In the genomic region with DNA sequence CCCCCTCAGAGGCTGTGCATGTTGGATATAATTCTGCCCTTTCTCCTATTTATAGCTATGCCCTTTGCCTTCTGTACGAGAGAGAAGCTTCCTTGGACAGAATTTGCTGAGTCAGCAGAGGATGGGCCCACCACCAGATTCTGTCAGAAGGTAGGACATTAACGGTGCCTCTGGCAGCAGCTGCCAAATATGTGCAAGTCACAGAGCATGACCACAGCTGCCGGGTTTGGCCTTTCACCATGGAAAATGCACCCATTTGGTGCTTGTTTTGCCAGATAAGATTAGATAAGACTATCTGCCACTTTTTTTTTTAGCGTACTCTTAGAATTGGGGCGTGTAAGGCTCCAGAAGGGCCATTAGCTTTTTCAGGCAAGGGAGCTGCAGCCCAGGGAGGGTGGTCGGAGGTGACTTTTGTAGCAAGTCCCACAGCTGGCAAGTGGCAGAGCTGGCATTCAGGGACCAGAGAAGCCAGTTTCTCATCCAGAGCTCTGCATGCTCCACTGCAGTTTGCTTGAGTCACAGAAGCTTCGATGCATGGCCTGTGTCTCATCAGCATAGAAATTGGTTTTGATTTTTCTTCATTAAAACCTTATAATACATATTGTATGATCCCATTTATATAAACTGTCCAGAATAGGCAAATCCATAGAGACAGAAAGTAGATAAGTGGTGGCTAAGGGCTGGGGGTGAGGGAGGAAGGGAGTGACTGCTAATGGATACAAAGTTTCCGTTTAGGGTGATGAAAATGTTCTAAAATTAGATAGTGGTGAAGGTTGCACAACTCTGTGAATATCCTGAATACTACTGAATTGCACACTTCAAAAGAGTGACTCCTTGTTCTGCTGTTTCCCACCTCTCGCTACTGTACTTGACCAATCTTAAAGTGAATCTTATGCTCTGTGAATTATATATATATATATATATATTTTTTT, we compare ENCODE assay signal across 9 cellular contexts. TPM values are rescaled to one million over a fixed set of nuclear protein-coding genes. Genes with fewer than 3 reads are reported as not detected.
DNase-seq lines count a peak whose midpoint lies in the region; ATAC-seq and TF ChIP-seq lines count a peak whose summit lies in the region.
"Had no signal": no experiment of that assay in that cellular context is flagged by ENCODE, and none has a peak within 500 bp of the region (broad histone marks: within the 10 kb centered on the region; RNA-seq: fewer than 3 reads in every experiment).

No MANE protein-coding gene starts in this region.

- peaks cover 7% of the 10 kb centered on the region for H3K27me3 Mint-ChIP-seq in activated CD4-positive, alpha-beta memory T cell treated with anti-CD3 and anti-CD28 coated beads, Interleukin-2, amount 10 ng/mL, durations not matched to agents 7 days and 5 days
- H3K27me3 Mint-ChIP-seq in activated CD4-positive, alpha-beta memory T cell treated with anti-CD3 and anti-CD28 coated beads for 36 hours = no peaks in the 10 kb centered on the region
- peaks cover 6% of the 10 kb centered on the region for H3K27me3 Mint-ChIP-seq in T-helper 1 cell treated with Interleukin-12 subunit alpha and Interleukin-12 subunit beta and Interleukin-4 antibody, amounts not matched to agents 30 μg/mL and 1 μg/mL, for 36 hours (ENCODE audit: low read depth)
- H3K27me3 Mint-ChIP-seq in endodermal cell (ENCODE audit: insufficient read depth) = peaks cover 10% of the 10 kb centered on the region
- peaks cover 5% of the 10 kb centered on the region for H3K27me3 Mint-ChIP-seq in neural progenitor cell (ENCODE audit: insufficient read depth, low read depth)

- peaks cover 23% of the 10 kb centered on the region for H3K4me1 Mint-ChIP-seq in activated CD4-positive, alpha-beta memory T cell treated with anti-CD3 and anti-CD28 coated beads, Interleukin-2, amount 10 ng/mL, durations not matched to agents 7 days and 5 days
- peaks cover 7% of the 10 kb centered on the region for H3K4me1 Mint-ChIP-seq in activated CD4-positive, alpha-beta memory T cell treated with anti-CD3 and anti-CD28 coated beads for 36 hours (ENCODE audit: low read depth)
- H3K4me1 Mint-ChIP-seq in T-helper 1 cell treated with Interleukin-12 subunit alpha and Interleukin-12 subunit beta and Interleukin-4 antibody, amounts not matched to agents 30 μg/mL and 1 μg/mL, for 36 hours (ENCODE audit: low read depth) = peaks cover 29% of the 10 kb centered on the region
- H3K4me1 Mint-ChIP-seq in endodermal cell = peaks cover 65% of the 10 kb centered on the region
- H3K4me1 Mint-ChIP-seq in neural progenitor cell = peaks cover 12% of the 10 kb centered on the region

- TF ChIP-seq POLR2A in testis (IDR thresholded peaks at IDR 0.05) = no peak

- 19% methylated on average over 9 of the region's 9 CpGs for whole genome bisulfite sequencing in right cardiac atrium
- 40 to 42% methylated on average over 8 to 9 of the region's 9 CpGs for WGBS in testis, 2 donors
- 88 to 94% methylated on average over 7 to 8 of the region's 9 CpGs for WGBS in endodermal cell (ENCODE audit: insufficient coverage in 1 of 2, insufficient read length in 1 of 2), 2 experiments

- POLR2A ChIA-PET in activated CD4-positive, alpha-beta memory T cell treated with anti-CD3 and anti-CD28 coated beads, Interleukin-2, amount 10 ng/mL, durations not matched to agents 7 days and 5 days (lab: Charles Lee) = interaction anchor here (0.6 kb wide), 1 partner anchor 29 kb away, joined by 5 read pairs; no protein-coding TSS in a partner anchor
- POLR2A ChIA-PET in activated CD4-positive, alpha-beta memory T cell treated with anti-CD3 and anti-CD28 coated beads for 36 hours (lab: Charles Lee) = no interaction called here

- intact Hi-C loops in activated CD4-positive, alpha-beta memory T cell treated with anti-CD3 and anti-CD28 coated beads for 36 hours (cut with micrococcal nuclease) = no loop called here
- intact Hi-C loops in right cardiac atrium (cut with DNase I) (loop anchor here in 1 of 4 donors (10.0 kb wide), 1 partner anchor 86 kb away; a partner anchor contains a TSS), testis (cut with DNase I; ENCODE audit: low total_unique reads) (no loop called here)

- DNase-seq in activated CD4-positive, alpha-beta memory T cell treated with anti-CD3 and anti-CD28 coated beads, Interleukin-2, amount 10 ng/mL, durations not matched to agents 7 days and 5 days = no peak
- no peak for DNase-seq in activated CD4-positive, alpha-beta memory T cell treated with anti-CD3 and anti-CD28 coated beads for 36 hours
- peak in 1 of 3 donors; percentile 64 for DNase-seq in right cardiac atrium
- DNase-seq in testis = peak; percentile 54
- DNase-seq in endodermal cell = no peak
- no peak for DNase-seq in neural progenitor cell (ENCODE audit: low spot score)
- DNase-seq in LoVo (ENCODE audit: low spot score) = no peak
- DNase-seq: DND-41 had no signal

- H3K4me1 ChIP-seq in right cardiac atrium (ENCODE audit: control insufficient read depth, insufficient read depth, low read length) (peaks cover 9% of the 10 kb centered on the region), testis (peaks cover 14% of the 10 kb centered on the region), endodermal cell (ENCODE audit: control insufficient read depth, insufficient read depth, low read length) (peaks cover 36% of the 10 kb centered on the region), neural progenitor cell (peaks cover 7% of the 10 kb centered on the region)

- TF ChIP-seq CTCF in testis (IDR thresholded peaks at IDR 0.05) (no peak), endodermal cell (conservative IDR thresholded peaks at IDR 0.05) (no peak), neural progenitor cell (IDR thresholded peaks at IDR 0.05) (no peak)

- no peak overlapping the region for H3K4me2 ChIP-seq in neural progenitor cell

- peaks cover 12% of the 10 kb centered on the region for H3F3A ChIP-seq in neural progenitor cell (ENCODE audit: low read depth)

- peak overlapping the region; percentile 93 for H3K27ac ChIP-seq in right cardiac atrium (ENCODE audit: low read length)
- H3K27ac ChIP-seq in testis = no peak overlapping the region
- no peak overlapping the region for H3K27ac ChIP-seq in endodermal cell (ENCODE audit: low read depth, low read length)
- no peak overlapping the region for H3K27ac ChIP-seq in neural progenitor cell

- no peak overlapping the region for H3K4me3 ChIP-seq in right cardiac atrium (ENCODE audit: low read length)
- H3K4me3 ChIP-seq in testis = no peak overlapping the region
- no peak overlapping the region for H3K4me3 ChIP-seq in endodermal cell (ENCODE audit: low read length)
- no peak overlapping the region for H3K4me3 ChIP-seq in neural progenitor cell

- H3K27me3 ChIP-seq in right cardiac atrium (ENCODE audit: control insufficient read depth, insufficient read depth) (no peaks in the 10 kb centered on the region), testis (no peaks in the 10 kb centered on the region), endodermal cell (ENCODE audit: control insufficient read depth, insufficient read depth, low read length, poor library complexity, severe bottlenecking) (peaks cover 4% of the 10 kb centered on the region), neural progenitor cell (no peaks in the 10 kb centered on the region)

- H4K20me1 ChIP-seq in neural progenitor cell (ENCODE audit: low read depth) = no peaks in the 10 kb centered on the region

- H3K4me3 Mint-ChIP-seq in activated CD4-positive, alpha-beta memory T cell treated with anti-CD3 and anti-CD28 coated beads, Interleukin-2, amount 10 ng/mL, durations not matched to agents 7 days and 5 days = no peak overlapping the region
- no peak overlapping the region for H3K4me3 Mint-ChIP-seq in activated CD4-positive, alpha-beta memory T cell treated with anti-CD3 and anti-CD28 coated beads for 36 hours
- no peak overlapping the region for H3K4me3 Mint-ChIP-seq in T-helper 1 cell treated with Interleukin-12 subunit alpha and Interleukin-12 subunit beta and Interleukin-4 antibody, amounts not matched to agents 30 μg/mL and 1 μg/mL, for 36 hours
- H3K4me3 Mint-ChIP-seq in endodermal cell = no peak overlapping the region
- no peak overlapping the region for H3K4me3 Mint-ChIP-seq in neural progenitor cell

- H3K36me3 ChIP-seq in testis (ENCODE audit: low read depth, missing control alignments) (no peaks in the 10 kb centered on the region), endodermal cell (ENCODE audit: control insufficient read depth, insufficient read depth, low read length) (no peaks in the 10 kb centered on the region), neural progenitor cell (no peaks in the 10 kb centered on the region)

- H2AFZ ChIP-seq in neural progenitor cell (replicated peaks) = no peak overlapping the region

- H3K36me3 Mint-ChIP-seq in activated CD4-positive, alpha-beta memory T cell treated with anti-CD3 and anti-CD28 coated beads, Interleukin-2, amount 10 ng/mL, durations not matched to agents 7 days and 5 days (ENCODE audit: low read depth) = no peaks in the 10 kb centered on the region
- H3K36me3 Mint-ChIP-seq in activated CD4-positive, alpha-beta memory T cell treated with anti-CD3 and anti-CD28 coated beads for 36 hours = no peaks in the 10 kb centered on the region
- no peaks in the 10 kb centered on the region for H3K36me3 Mint-ChIP-seq in T-helper 1 cell treated with Interleukin-12 subunit alpha and Interleukin-12 subunit beta and Interleukin-4 antibody, amounts not matched to agents 30 μg/mL and 1 μg/mL, for 36 hours (ENCODE audit: low read depth)
- H3K36me3 Mint-ChIP-seq in endodermal cell (ENCODE audit: low read depth) (no peaks in the 10 kb centered on the region), neural progenitor cell (no peaks in the 10 kb centered on the region)

- CTCF ChIA-PET in activated CD4-positive, alpha-beta memory T cell treated with anti-CD3 and anti-CD28 coated beads, Interleukin-2, amount 10 ng/mL, durations not matched to agents 7 days and 5 days (lab: Charles Lee) = interaction anchor here (0.7 to 1.6 kb wide), 3 partner anchors 8 to 20 kb away, joined by 3 to 4 read pairs (median 3); no protein-coding TSS in a partner anchor
- CTCF ChIA-PET in activated CD4-positive, alpha-beta memory T cell treated with anti-CD3 and anti-CD28 coated beads for 36 hours (lab: Charles Lee) = interaction anchor here (0.6 to 1.5 kb wide), 4 partner anchors 8 to 114 kb away, joined by 3 to 8 read pairs (median 4); no protein-coding TSS in a partner anchor

- peak overlapping the region; percentile 18 for H3K27ac Mint-ChIP-seq in activated CD4-positive, alpha-beta memory T cell treated with anti-CD3 and anti-CD28 coated beads, Interleukin-2, amount 10 ng/mL, durations not matched to agents 7 days and 5 days
- no peak overlapping the region for H3K27ac Mint-ChIP-seq in activated CD4-positive, alpha-beta memory T cell treated with anti-CD3 and anti-CD28 coated beads for 36 hours
- H3K27ac Mint-ChIP-seq in T-helper 1 cell treated with Interleukin-12 subunit alpha and Interleukin-12 subunit beta and Interleukin-4 antibody, amounts not matched to agents 30 μg/mL and 1 μg/mL, for 36 hours = peak overlapping the region; percentile 6
- no peak overlapping the region for H3K27ac Mint-ChIP-seq in endodermal cell
- H3K27ac Mint-ChIP-seq in neural progenitor cell = no peak overlapping the region

- peak; percentile 82 to 91 for ATAC-seq in right cardiac atrium

- no peaks in the 10 kb centered on the region for H3K9me3 ChIP-seq in right cardiac atrium (ENCODE audit: control insufficient read depth, low read length)
- no peaks in the 10 kb centered on the region for H3K9me3 ChIP-seq in testis
- no peaks in the 10 kb centered on the region for H3K9me3 ChIP-seq in endodermal cell (ENCODE audit: control insufficient read depth, low read length)
- H3K9me3 ChIP-seq in neural progenitor cell (ENCODE audit: low read depth) = no peaks in the 10 kb centered on the region

- no peaks in the 10 kb centered on the region for H3K79me2 ChIP-seq in neural progenitor cell (ENCODE audit: low read depth)

- H3K9ac ChIP-seq in endodermal cell (ENCODE audit: extremely low read depth, low read length, poor library complexity, severe bottlenecking) = no peak overlapping the region
- H3K9ac ChIP-seq in neural progenitor cell = no peak overlapping the region

- H3K9me3 Mint-ChIP-seq in activated CD4-positive, alpha-beta memory T cell treated with anti-CD3 and anti-CD28 coated beads, Interleukin-2, amount 10 ng/mL, durations not matched to agents 7 days and 5 days = no peaks in the 10 kb centered on the region
- H3K9me3 Mint-ChIP-seq in activated CD4-positive, alpha-beta memory T cell treated with anti-CD3 and anti-CD28 coated beads for 36 hours = no peaks in the 10 kb centered on the region
- no peaks in the 10 kb centered on the region for H3K9me3 Mint-ChIP-seq in T-helper 1 cell treated with Interleukin-12 subunit alpha and Interleukin-12 subunit beta and Interleukin-4 antibody, amounts not matched to agents 30 μg/mL and 1 μg/mL, for 36 hours
- H3K9me3 Mint-ChIP-seq in endodermal cell (no peaks in the 10 kb centered on the region), neural progenitor cell (no peaks in the 10 kb centered on the region)

RNA-seq across cellular contexts. Expression of a gene that starts 15.8 kb away (rescaled TPM):
- total RNA-seq in activated CD4-positive, alpha-beta memory T cell treated with anti-CD3 and anti-CD28 coated beads, Interleukin-2, amount 10 ng/mL, durations not matched to agents 7 days and 5 days = under 1 TPM; 0.30 to 0.33 TPM
- under 1 TPM; 0.19 to 0.31 TPM for total RNA-seq in activated CD4-positive, alpha-beta memory T cell treated with anti-CD3 and anti-CD28 coated beads for 36 hours
- total RNA-seq in right cardiac atrium (1 to 10 TPM; 1.8 to 6.6 (median 2.9) TPM), testis (10 to 100 TPM; 11.5 to 12.1 TPM), endodermal cell (under 1 TPM in 1 of 2 donors, not detected in 1; 0.40 TPM), neural progenitor cell (ENCODE audit: low replicate concordance) (0.12 and 0.17 TPM in 2 replicates)
- polyA plus RNA-seq in right cardiac atrium (2.7 TPM), testis (ENCODE audit: insufficient read depth, low read depth, low replicate concordance) (6.7 TPM)
- polyA plus RNA-seq in endodermal cell (2013, experiment 1 of 2) = 0.14 TPM
- polyA plus RNA-seq in endodermal cell (2013, experiment 2 of 2) = 0.33 TPM

RNA-seq across cellular contexts. Expression of a gene that starts 44.0 kb away (rescaled TPM):
- total RNA-seq in activated CD4-positive, alpha-beta memory T cell treated with anti-CD3 and anti-CD28 coated beads, Interleukin-2, amount 10 ng/mL, durations not matched to agents 7 days and 5 days = 100 to 1,000 TPM; 115 to 118 TPM
- total RNA-seq in activated CD4-positive, alpha-beta memory T cell treated with anti-CD3 and anti-CD28 coated beads for 36 hours = 10 to 100 TPM; 94.2 to 99.5 TPM
- total RNA-seq in right cardiac atrium = 100 to 1,000 TPM; 124 to 144 (median 135) TPM
- polyA plus RNA-seq in right cardiac atrium = 161 TPM
- total RNA-seq in testis = 100 to 1,000 TPM in 1 of 2 donors, 10 to 100 TPM in 1; 91.7 to 123 TPM
- 93.6 TPM for polyA plus RNA-seq in testis (ENCODE audit: insufficient read depth, low read depth, low replicate concordance)
- total RNA-seq in endodermal cell = 10 to 100 TPM; 64.7 to 73.6 TPM
- 38.1 TPM for polyA plus RNA-seq in endodermal cell (2013, experiment 1 of 2)
- polyA plus RNA-seq in endodermal cell (2013, experiment 2 of 2) = 44.2 TPM
- 31.0 and 62.3 TPM in 2 replicates for total RNA-seq in neural progenitor cell (ENCODE audit: low replicate concordance)

RNA-seq across cellular contexts. Expression of a gene that starts 44.8 kb away (rescaled TPM):
- total RNA-seq in activated CD4-positive, alpha-beta memory T cell treated with anti-CD3 and anti-CD28 coated beads, Interleukin-2, amount 10 ng/mL, durations not matched to agents 7 days and 5 days = 10 to 100 TPM; 87.1 to 93.5 TPM
- total RNA-seq in activated CD4-positive, alpha-beta memory T cell treated with anti-CD3 and anti-CD28 coated beads for 36 hours = 100 to 1,000 TPM; 131 TPM
- 10 to 100 TPM; 63.4 to 73.4 (median 67.7) TPM for total RNA-seq in right cardiac atrium
- polyA plus RNA-seq in right cardiac atrium = 109 TPM
- total RNA-seq in testis = 100 to 1,000 TPM; 117 to 175 TPM
- 75.5 TPM for polyA plus RNA-seq in testis (ENCODE audit: insufficient read depth, low read depth, low replicate concordance)
- total RNA-seq in endodermal cell = 100 to 1,000 TPM; 158 to 180 TPM
- polyA plus RNA-seq in endodermal cell (2013, experiment 1 of 2) = 174 TPM
- polyA plus RNA-seq in endodermal cell (2013, experiment 2 of 2) = 166 TPM
- 195 and 302 TPM in 2 replicates for total RNA-seq in neural progenitor cell (ENCODE audit: low replicate concordance)

Comparison
In these comparisons a context has a peak if more than half of its experiments do, and no peak if none do; other contexts are left out.
1. H3K27ac Mint-ChIP-seq: peak in activated CD4-positive, alpha-beta memory T cell treated with anti-CD3 and anti-CD28 coated beads, Interleukin-2, amount 10 ng/mL, durations not matched to agents 7 days and 5 days (single experiment) and T-helper 1 cell treated with Interleukin-12 subunit alpha and Interleukin-12 subunit beta and Interleukin-4 antibody, amounts not matched to agents 30 μg/mL and 1 μg/mL, for 36 hours (single experiment); none in activated CD4-positive, alpha-beta memory T cell treated with anti-CD3 and anti-CD28 coated beads for 36 hours (single experiment), endodermal cell (single experiment) and neural progenitor cell (single experiment).